ENCODE assay signal across 1 cellular context in the genomic region with DNA sequence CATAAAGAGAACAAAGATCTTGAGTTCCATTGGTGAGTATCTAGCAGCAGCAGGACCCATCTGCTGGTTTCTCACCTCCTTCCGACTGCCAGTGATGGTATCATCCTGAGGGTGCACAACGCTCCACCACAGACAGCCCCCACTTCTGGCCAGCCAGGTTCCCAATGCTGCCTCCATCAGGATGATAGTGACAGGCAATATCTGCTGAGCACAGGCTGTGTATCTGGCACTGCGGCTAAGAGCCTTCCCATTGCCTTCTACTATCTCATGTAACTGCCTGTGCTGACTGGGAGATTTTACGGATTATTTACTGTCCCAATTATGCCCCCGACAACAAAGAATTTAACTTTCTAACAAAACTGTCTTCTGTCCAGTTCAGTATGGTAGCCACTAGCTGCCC.
TF ChIP-seq lines count a peak whose summit lies in the region.

No MANE protein-coding gene starts in this region.

TF ChIP-seq in H1, 55 proteins besides CTCF, POLR2A, EP300 and RAD21 (continued from another document):
- TF ChIP-seq, protein P1, sequence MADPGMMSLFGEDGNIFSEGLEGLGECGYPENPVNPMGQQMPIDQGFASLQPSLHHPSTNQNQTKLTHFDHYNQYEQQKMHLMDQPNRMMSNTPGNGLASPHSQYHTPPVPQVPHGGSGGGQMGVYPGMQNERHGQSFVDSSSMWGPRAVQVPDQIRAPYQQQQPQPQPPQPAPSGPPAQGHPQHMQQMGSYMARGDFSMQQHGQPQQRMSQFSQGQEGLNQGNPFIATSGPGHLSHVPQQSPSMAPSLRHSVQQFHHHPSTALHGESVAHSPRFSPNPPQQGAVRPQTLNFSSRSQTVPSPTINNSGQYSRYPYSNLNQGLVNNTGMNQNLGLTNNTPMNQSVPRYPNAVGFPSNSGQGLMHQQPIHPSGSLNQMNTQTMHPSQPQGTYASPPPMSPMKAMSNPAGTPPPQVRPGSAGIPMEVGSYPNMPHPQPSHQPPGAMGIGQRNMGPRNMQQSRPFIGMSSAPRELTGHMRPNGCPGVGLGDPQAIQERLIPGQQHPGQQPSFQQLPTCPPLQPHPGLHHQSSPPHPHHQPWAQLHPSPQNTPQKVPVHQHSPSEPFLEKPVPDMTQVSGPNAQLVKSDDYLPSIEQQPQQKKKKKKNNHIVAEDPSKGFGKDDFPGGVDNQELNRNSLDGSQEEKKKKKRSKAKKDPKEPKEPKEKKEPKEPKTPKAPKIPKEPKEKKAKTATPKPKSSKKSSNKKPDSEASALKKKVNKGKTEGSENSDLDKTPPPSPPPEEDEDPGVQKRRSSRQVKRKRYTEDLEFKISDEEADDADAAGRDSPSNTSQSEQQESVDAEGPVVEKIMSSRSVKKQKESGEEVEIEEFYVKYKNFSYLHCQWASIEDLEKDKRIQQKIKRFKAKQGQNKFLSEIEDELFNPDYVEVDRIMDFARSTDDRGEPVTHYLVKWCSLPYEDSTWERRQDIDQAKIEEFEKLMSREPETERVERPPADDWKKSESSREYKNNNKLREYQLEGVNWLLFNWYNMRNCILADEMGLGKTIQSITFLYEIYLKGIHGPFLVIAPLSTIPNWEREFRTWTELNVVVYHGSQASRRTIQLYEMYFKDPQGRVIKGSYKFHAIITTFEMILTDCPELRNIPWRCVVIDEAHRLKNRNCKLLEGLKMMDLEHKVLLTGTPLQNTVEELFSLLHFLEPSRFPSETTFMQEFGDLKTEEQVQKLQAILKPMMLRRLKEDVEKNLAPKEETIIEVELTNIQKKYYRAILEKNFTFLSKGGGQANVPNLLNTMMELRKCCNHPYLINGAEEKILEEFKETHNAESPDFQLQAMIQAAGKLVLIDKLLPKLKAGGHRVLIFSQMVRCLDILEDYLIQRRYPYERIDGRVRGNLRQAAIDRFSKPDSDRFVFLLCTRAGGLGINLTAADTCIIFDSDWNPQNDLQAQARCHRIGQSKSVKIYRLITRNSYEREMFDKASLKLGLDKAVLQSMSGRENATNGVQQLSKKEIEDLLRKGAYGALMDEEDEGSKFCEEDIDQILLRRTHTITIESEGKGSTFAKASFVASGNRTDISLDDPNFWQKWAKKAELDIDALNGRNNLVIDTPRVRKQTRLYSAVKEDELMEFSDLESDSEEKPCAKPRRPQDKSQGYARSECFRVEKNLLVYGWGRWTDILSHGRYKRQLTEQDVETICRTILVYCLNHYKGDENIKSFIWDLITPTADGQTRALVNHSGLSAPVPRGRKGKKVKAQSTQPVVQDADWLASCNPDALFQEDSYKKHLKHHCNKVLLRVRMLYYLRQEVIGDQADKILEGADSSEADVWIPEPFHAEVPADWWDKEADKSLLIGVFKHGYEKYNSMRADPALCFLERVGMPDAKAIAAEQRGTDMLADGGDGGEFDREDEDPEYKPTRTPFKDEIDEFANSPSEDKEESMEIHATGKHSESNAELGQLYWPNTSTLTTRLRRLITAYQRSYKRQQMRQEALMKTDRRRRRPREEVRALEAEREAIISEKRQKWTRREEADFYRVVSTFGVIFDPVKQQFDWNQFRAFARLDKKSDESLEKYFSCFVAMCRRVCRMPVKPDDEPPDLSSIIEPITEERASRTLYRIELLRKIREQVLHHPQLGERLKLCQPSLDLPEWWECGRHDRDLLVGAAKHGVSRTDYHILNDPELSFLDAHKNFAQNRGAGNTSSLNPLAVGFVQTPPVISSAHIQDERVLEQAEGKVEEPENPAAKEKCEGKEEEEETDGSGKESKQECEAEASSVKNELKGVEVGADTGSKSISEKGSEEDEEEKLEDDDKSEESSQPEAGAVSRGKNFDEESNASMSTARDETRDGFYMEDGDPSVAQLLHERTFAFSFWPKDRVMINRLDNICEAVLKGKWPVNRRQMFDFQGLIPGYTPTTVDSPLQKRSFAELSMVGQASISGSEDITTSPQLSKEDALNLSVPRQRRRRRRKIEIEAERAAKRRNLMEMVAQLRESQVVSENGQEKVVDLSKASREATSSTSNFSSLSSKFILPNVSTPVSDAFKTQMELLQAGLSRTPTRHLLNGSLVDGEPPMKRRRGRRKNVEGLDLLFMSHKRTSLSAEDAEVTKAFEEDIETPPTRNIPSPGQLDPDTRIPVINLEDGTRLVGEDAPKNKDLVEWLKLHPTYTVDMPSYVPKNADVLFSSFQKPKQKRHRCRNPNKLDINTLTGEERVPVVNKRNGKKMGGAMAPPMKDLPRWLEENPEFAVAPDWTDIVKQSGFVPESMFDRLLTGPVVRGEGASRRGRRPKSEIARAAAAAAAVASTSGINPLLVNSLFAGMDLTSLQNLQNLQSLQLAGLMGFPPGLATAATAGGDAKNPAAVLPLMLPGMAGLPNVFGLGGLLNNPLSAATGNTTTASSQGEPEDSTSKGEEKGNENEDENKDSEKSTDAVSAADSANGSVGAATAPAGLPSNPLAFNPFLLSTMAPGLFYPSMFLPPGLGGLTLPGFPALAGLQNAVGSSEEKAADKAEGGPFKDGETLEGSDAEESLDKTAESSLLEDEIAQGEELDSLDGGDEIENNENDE (IDR thresholded peaks at IDR 0.05; ENCODE audit: insufficient replicate concordance, low read length), result no peak
- TF ChIP-seq BCL11A (IDR thresholded peaks at IDR 0.05; ENCODE audit: low read depth in 2 of 2, low read length in 2 of 2), result no peak
- TF ChIP-seq, protein P2, sequence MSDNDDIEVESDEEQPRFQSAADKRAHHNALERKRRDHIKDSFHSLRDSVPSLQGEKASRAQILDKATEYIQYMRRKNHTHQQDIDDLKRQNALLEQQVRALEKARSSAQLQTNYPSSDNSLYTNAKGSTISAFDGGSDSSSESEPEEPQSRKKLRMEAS (IDR thresholded peaks at IDR 0.05), result no peak
- TF ChIP-seq CTBP2 (IDR thresholded peaks at IDR 0.05; ENCODE audit: borderline replicate concordance, insufficient read depth, insufficient read length, low read length), result no peak
